In genomic region chr14:22547309-22547947, GRCh38 we compare ENCODE assay signal across 12 cellular contexts. TPM values are rescaled to one million over a fixed set of nuclear protein-coding genes. Genes with fewer than 3 reads are reported as not detected.
DNase-seq lines count a peak whose midpoint lies in the region; ATAC-seq and TF ChIP-seq lines count a peak whose summit lies in the region.
"Had no signal": no experiment of that assay in that cellular context is flagged by ENCODE, and none has a peak within 500 bp of the region (broad histone marks: within the 10 kb centered on the region; RNA-seq: fewer than 3 reads in every experiment).

No MANE protein-coding gene starts in this region.

- H3K9me3 Mint-ChIP-seq in effector memory CD8-positive, alpha-beta T cell, result no peaks in the 10 kb centered on the region
- H3K9me3 Mint-ChIP-seq in natural killer cell, result no peaks in the 10 kb centered on the region

- peaks cover 99% of the 10 kb centered on the region for H3K36me3 Mint-ChIP-seq in effector memory CD8-positive, alpha-beta T cell (ENCODE audit: insufficient read depth)
- H3K36me3 Mint-ChIP-seq in natural killer cell, result peaks cover 9% of the 10 kb centered on the region

- H3K27ac Mint-ChIP-seq in effector memory CD8-positive, alpha-beta T cell, result peak overlapping the region; percentile 97 to 99
- H3K27ac Mint-ChIP-seq in natural killer cell, result peak overlapping the region; percentile 98 to 100

- DNase-seq in M059J (ENCODE audit: low read depth), result peak; percentile 61
- no peak for DNase-seq in effector memory CD8-positive, alpha-beta T cell
- DNase-seq in natural killer cell, result no peak
- DNase-seq in activated CD4-positive, CD25-positive, alpha-beta regulatory T cell (lab: John Stamatoyannopoulos, UW), result no peak
- no peak for DNase-seq in RPMI8226
- DNase-seq in stimulated activated CD4-positive, alpha-beta T cell treated with anti-CD3 and anti-CD28 coated beads, Interleukin-15, amount 100 ng/mL, for 24 hours, result no peak
- DNase-seq: DMS79 treated with DMSO at 0.1 percent for 48 hours, retina, substantia nigra had no signal

- H3K36me3 ChIP-seq in BLaER1, result peaks cover 90% of the 10 kb centered on the region

- no peak for TF ChIP-seq CTCF in natural killer cell (IDR thresholded peaks at IDR 0.05)

- peaks cover 100% of the 10 kb centered on the region for H3K4me1 ChIP-seq in BLaER1

- H4K20me1 ChIP-seq in BLaER1, result peaks cover 53% of the 10 kb centered on the region; the same call in 1 of the 2 replicates

- peak overlapping the region; percentile 93 for H3K4me2 ChIP-seq in BLaER1
- H3K4me2 ChIP-seq: KMS-11 had no signal

- ATAC-seq in effector memory CD8-positive, alpha-beta T cell (replicated peaks), result no peak
- ATAC-seq in natural killer cell (no peak), GM18873 (IDR thresholded peaks at IDR 0.05; ENCODE audit: low FRiP score, unreplicated experiment) (no peak)

- H3K27me3 ChIP-seq in BLaER1, result no peaks in the 10 kb centered on the region

- H3K4me3 ChIP-seq in BLaER1, result peak overlapping the region; percentile 4; the same call in 1 of the 2 replicates

- peak overlapping the region; percentile 100 for H3K27ac ChIP-seq in BLaER1
- H3K27ac ChIP-seq: KMS-11 had no signal

- intact Hi-C loops in natural killer cell (cut with micrococcal nuclease), result no loop called here

- peak overlapping the region; percentile 70 for H3K9ac ChIP-seq in BLaER1
- H3K9ac ChIP-seq: KMS-11 had no signal

- H3K27me3 Mint-ChIP-seq in effector memory CD8-positive, alpha-beta T cell, result no peaks in the 10 kb centered on the region
- H3K27me3 Mint-ChIP-seq in natural killer cell (ENCODE audit: low read depth in 2 of 2), result no peaks in the 10 kb centered on the region

- H3K9me3 ChIP-seq in BLaER1, result no peaks in the 10 kb centered on the region

- H3K4me3 Mint-ChIP-seq in effector memory CD8-positive, alpha-beta T cell, result peak overlapping the region; percentile 81 to 91
- no peak overlapping the region for H3K4me3 Mint-ChIP-seq in natural killer cell

- H3K4me1 Mint-ChIP-seq in effector memory CD8-positive, alpha-beta T cell (ENCODE audit: low read depth in 2 of 2), result peaks cover 88 to 96% of the 10 kb centered on the region in 2 donors
- peaks cover 45 to 60% of the 10 kb centered on the region in 2 donors for H3K4me1 Mint-ChIP-seq in natural killer cell

RNA-seq across cellular contexts. Expression of gene DAD1, which starts 41.6 kb away (rescaled TPM):
- total RNA-seq in M059J (2014; rRNA removed; shearing (Covaris generic)), result 515 and 811 TPM in 2 replicates
- total RNA-seq in natural killer cell, result 10 to 100 TPM; 79.5 to 97.9 (median 92.8) TPM

RNA-seq across cellular contexts. Expression of gene ABHD4, which starts 50.7 kb away (rescaled TPM):
- total RNA-seq in M059J (2014; rRNA removed; shearing (Covaris generic)), result 21.7 and 30.5 TPM in 2 replicates
- 10 to 100 TPM; 29.7 to 39.3 (median 30.2) TPM for total RNA-seq in natural killer cell
